Comparison of ENCODE assay signal across 19 cellular contexts in genomic region chr20:55538261-55538908, GRCh38.
"Had no signal": no experiment of that assay in that cellular context is flagged by ENCODE, and none has a peak within 500 bp of the region (broad histone marks: within the 10 kb centered on the region; RNA-seq: fewer than 3 reads in every experiment).

No MANE protein-coding gene starts in this region.

- H3K27ac ChIP-seq: dorsolateral prefrontal cortex, gastroesophageal sphincter, heart left ventricle, ovary, psoas muscle, sigmoid colon had no signal

- FAIRE-seq: colon had no signal

- H3K9me3 Mint-ChIP-seq: endodermal cell had no signal

- DNase-seq: activated CD4-positive, alpha-beta T cell treated with anti-CD3 and anti-CD28 coated beads for 36 hours; activated CD4-positive, alpha-beta T cell treated with anti-CD3 and anti-CD28 coated beads, Interleukin-2, amount 50 U/mL, for 48 hours; activated gamma-delta T cell treated with Interleukin-2 at 50 U/mL for 16 hours; caudate nucleus; dorsolateral prefrontal cortex; endodermal cell; heart left ventricle; mesenchymal stem cell; naive thymus-derived CD8-positive, alpha-beta T cell; ovary; psoas muscle; sigmoid colon; stimulated activated CD4-positive, alpha-beta T cell treated with anti-CD3 and anti-CD28 coated beads, Interleukin-4, amount 100 ng/mL, for 4 hours; T-cell had no signal

- H3K4me3 ChIP-seq: dorsolateral prefrontal cortex, gastroesophageal sphincter, heart left ventricle, ovary, psoas muscle, sigmoid colon had no signal

- H3K27ac Mint-ChIP-seq: activated CD4-positive, alpha-beta T cell treated with anti-CD3 and anti-CD28 coated beads for 36 hours; activated naive CD8-positive, alpha-beta T cell; endodermal cell; stimulated activated memory B cell treated with anti-CD40 and anti-IgM and Interleukin-4, amounts not matched to agents 10 μg/mL and 1 μg/mL and 100 μg/mL, for 72 hours; T-cell; WTC11 had no signal

- H3K4me3 Mint-ChIP-seq: activated CD4-positive, alpha-beta T cell treated with anti-CD3 and anti-CD28 coated beads for 36 hours; activated naive CD8-positive, alpha-beta T cell; endodermal cell; naive thymus-derived CD8-positive, alpha-beta T cell; stimulated activated memory B cell treated with anti-CD40 and anti-IgM and Interleukin-4, amounts not matched to agents 10 μg/mL and 1 μg/mL and 100 μg/mL, for 72 hours; T-cell; WTC11 had no signal

- H3K36me3 ChIP-seq: gastroesophageal sphincter, heart left ventricle, ovary, sigmoid colon had no signal

- H3K36me3 Mint-ChIP-seq: activated naive CD8-positive, alpha-beta T cell; stimulated activated memory B cell treated with anti-CD40 and anti-IgM and Interleukin-4, amounts not matched to agents 10 μg/mL and 1 μg/mL and 100 μg/mL, for 72 hours; T-cell had no signal

- H3K4me1 ChIP-seq: gastroesophageal sphincter, heart left ventricle, psoas muscle, sigmoid colon had no signal

- H3K9me3 ChIP-seq: gastroesophageal sphincter, heart left ventricle, ovary, psoas muscle, sigmoid colon had no signal

- ATAC-seq: activated CD4-positive, alpha-beta T cell treated with anti-CD3 and anti-CD28 coated beads for 36 hours; gastroesophageal sphincter; heart left ventricle; naive thymus-derived CD8-positive, alpha-beta T cell; psoas muscle; stimulated activated memory B cell treated with anti-CD40 and anti-IgM and Interleukin-4, amounts not matched to agents 10 μg/mL and 1 μg/mL and 100 μg/mL, for 72 hours; T-cell; WTC11 had no signal

- H3K27me3 Mint-ChIP-seq: activated CD4-positive, alpha-beta T cell treated with anti-CD3 and anti-CD28 coated beads for 36 hours; stimulated activated memory B cell treated with anti-CD40 and anti-IgM and Interleukin-4, amounts not matched to agents 10 μg/mL and 1 μg/mL and 100 μg/mL, for 72 hours; T-cell had no signal

- H3K27me3 ChIP-seq: gastroesophageal sphincter, heart left ventricle, ovary, sigmoid colon had no signal

- H3K4me1 Mint-ChIP-seq: activated CD4-positive, alpha-beta T cell treated with anti-CD3 and anti-CD28 coated beads for 36 hours; endodermal cell; naive thymus-derived CD8-positive, alpha-beta T cell; stimulated activated memory B cell treated with anti-CD40 and anti-IgM and Interleukin-4, amounts not matched to agents 10 μg/mL and 1 μg/mL and 100 μg/mL, for 72 hours; T-cell; WTC11 had no signal
